Comparison of ENCODE assay signal across 28 cellular contexts in genomic region chr15:78800806-78801205, GRCh38. TPM values are rescaled to one million over a fixed set of nuclear protein-coding genes. Genes with fewer than 3 reads are reported as not detected.
"Had no signal": no experiment of that assay in that cellular context is flagged by ENCODE, and none has a peak within 500 bp of the region (broad histone marks: within the 10 kb centered on the region; RNA-seq: fewer than 3 reads in every experiment).

No MANE protein-coding gene starts in this region.

- H3K36me3 Mint-ChIP-seq: immature natural killer cell; naive thymus-derived CD8-positive, alpha-beta T cell had no signal

- H3K4me3 ChIP-seq: dorsolateral prefrontal cortex, gastrocnemius medialis, heart right ventricle, lower lobe of right lung, pancreas, prostate gland, right atrium auricular region, sigmoid colon, thoracic aorta, tibial nerve, upper lobe of left lung, uterus had no signal

- H3K4me1 ChIP-seq: gastrocnemius medialis, lower lobe of right lung, pancreas, prostate gland, sigmoid colon, upper lobe of left lung, uterus had no signal

- H3K27me3 Mint-ChIP-seq: naive thymus-derived CD8-positive, alpha-beta T cell; stimulated activated naive B cell treated with anti-CD40 and anti-IgM and Interleukin-4, amounts not matched to agents 10 μg/mL and 1 μg/mL and 100 μg/mL, for 72 hours; stimulated activated naive CD8-positive, alpha-beta T cell treated with anti-CD3 and anti-CD28 coated beads, Interleukin-15, Interleukin-2, amounts not matched to agents 100 ng/mL and 50 ng/mL, for 24 hours had no signal

- H3K27ac ChIP-seq: dorsolateral prefrontal cortex, epithelial cell of prostate, gastrocnemius medialis, heart right ventricle, lower lobe of right lung, pancreas, prostate gland, sigmoid colon, thoracic aorta, tibial nerve, upper lobe of left lung, uterus had no signal

- H3K9me3 ChIP-seq: gastrocnemius medialis, heart right ventricle, lower lobe of right lung, pancreas, prostate gland, right atrium auricular region, sigmoid colon, thoracic aorta, tibial nerve, upper lobe of left lung, uterus had no signal

- H3K9me3 Mint-ChIP-seq: immature natural killer cell; naive thymus-derived CD8-positive, alpha-beta T cell; nephron progenitor cell; stimulated activated naive B cell treated with anti-CD40 and anti-IgM and Interleukin-4, amounts not matched to agents 10 μg/mL and 1 μg/mL and 100 μg/mL, for 72 hours; stimulated activated naive CD8-positive, alpha-beta T cell treated with anti-CD3 and anti-CD28 coated beads, Interleukin-15, Interleukin-2, amounts not matched to agents 100 ng/mL and 50 ng/mL, for 24 hours had no signal

- H3K4me1 Mint-ChIP-seq: immature natural killer cell; naive thymus-derived CD8-positive, alpha-beta T cell had no signal

- H3K4me3 Mint-ChIP-seq: immature natural killer cell; naive thymus-derived CD8-positive, alpha-beta T cell; nephron progenitor cell; stimulated activated naive B cell treated with anti-CD40 and anti-IgM and Interleukin-4, amounts not matched to agents 10 μg/mL and 1 μg/mL and 100 μg/mL, for 72 hours; stimulated activated naive CD8-positive, alpha-beta T cell treated with anti-CD3 and anti-CD28 coated beads, Interleukin-15, Interleukin-2, amounts not matched to agents 100 ng/mL and 50 ng/mL, for 24 hours had no signal

- H3K36me3 ChIP-seq: gastrocnemius medialis, lower lobe of right lung, pancreas, prostate gland, thoracic aorta, uterus had no signal

- H3K27ac Mint-ChIP-seq: immature natural killer cell; nephron progenitor cell; stimulated activated naive B cell treated with anti-CD40 and anti-IgM and Interleukin-4, amounts not matched to agents 10 μg/mL and 1 μg/mL and 100 μg/mL, for 72 hours; stimulated activated naive CD8-positive, alpha-beta T cell treated with anti-CD3 and anti-CD28 coated beads, Interleukin-15, Interleukin-2, amounts not matched to agents 100 ng/mL and 50 ng/mL, for 24 hours had no signal

- H3K27me3 ChIP-seq: dorsolateral prefrontal cortex, gastrocnemius medialis, heart right ventricle, pancreas, right atrium auricular region, sigmoid colon, tibial nerve, upper lobe of left lung, uterus had no signal

- DNase-seq: dorsolateral prefrontal cortex; effector CD4-positive, alpha-beta T cell; foreskin fibroblast; gastrocnemius medialis; heart right ventricle; hippocampal formation; immature natural killer cell; islet precursor cell; kidney glomerular epithelial cell; left colon; left ventricle myocardium superior; lower lobe of right lung; naive thymus-derived CD8-positive, alpha-beta T cell; nephron progenitor cell; occipital lobe; sigmoid colon; stimulated activated CD4-positive, alpha-beta T cell treated with anti-CD3 and anti-CD28 coated beads, Interleukin-15, amount 100 ng/mL, for 24 hours; stimulated activated CD4-positive, alpha-beta T cell treated with anti-CD3 and anti-CD28 coated beads, Interleukin-2, amount 100 ng/mL, for 48 hours; stimulated activated naive B cell treated with anti-CD40 and anti-IgM and Interleukin-4, amounts not matched to agents 10 μg/mL and 1 μg/mL and 100 μg/mL, for 72 hours; uterus had no signal

RNA-seq across cellular contexts. Expression of gene ADAMTS7, which starts 10.5 kb away (rescaled TPM):
- polyA plus RNA-seq: immature natural killer cell; naive thymus-derived CD8-positive, alpha-beta T cell had no signal
